34 cellular contexts compared by ENCODE assay signal in genomic region chr2:189700681-189701080, GRCh38. TPM values are rescaled to one million over a fixed set of nuclear protein-coding genes. Genes with fewer than 3 reads are reported as not detected.
DNase-seq lines count a peak whose midpoint lies in the region; ATAC-seq, FAIRE-seq and TF ChIP-seq lines count a peak whose summit lies in the region.
"Had no signal": no experiment of that assay in that cellular context is flagged by ENCODE, and none has a peak within 500 bp of the region (broad histone marks: within the 10 kb centered on the region; RNA-seq: fewer than 3 reads in every experiment).

No MANE protein-coding gene starts in this region.

- H3K9ac ChIP-seq in K562 (ENCODE audit: insufficient read depth in 1 of 2, low read depth in 2 of 2, low read length in 2 of 2), result no peak overlapping the region
- H3K9ac ChIP-seq: BLaER1; BLaER1 treated with 17β-estradiol and CSF1 and Interleukin-3, amounts not matched to agents 10 nM and 100 nM had no signal

- FAIRE-seq in K562 (lab: Jason Lieb, UNC) (no peak), pancreas (lab: Jason Lieb, UNC) (peak; percentile 17), small intestine (lab: Jason Lieb, UNC) (peak; percentile 47), GM12891 (lab: Jason Lieb, UNC) (no peak)
- FAIRE-seq: A204.1, A549 had no signal

- no peak overlapping the region for H2AFZ ChIP-seq in K562 (ENCODE audit: low read depth, low read length)

- TF ChIP-seq POLR2A in K562 (conservative IDR thresholded peaks at IDR 0.05), result no peak
- TF ChIP-seq POLR2A in GM12891 (IDR thresholded peaks at IDR 0.05; ENCODE audit: low read depth, low read length), result no peak

- DNase-seq in K562 (ENCODE audit: extremely low read depth in 1 of 4, low spot score in 3 of 4) (no peak), pancreas (no peak), small intestine (no peak), ecto neural progenitor cell (ENCODE audit: low spot score) (no peak), GM12891 (ENCODE audit: insufficient read length, low spot score) (no peak)
- DNase-seq: 8988T; ACHN; AML-193; BE2C; C1 segment of cervical spinal cord; Caco-2; Calu3; CD4-positive, alpha-beta memory T cell; CD4-positive, alpha-beta T cell; CD4-positive, CD25-positive, alpha-beta regulatory T cell; CD8-positive, alpha-beta memory T cell; CD8-positive, alpha-beta T cell; COR-L47; DMS 273 treated with DMSO at 0.1 percent for 48 hours; DMS153; DMS53; DMS79; DMS79 treated with DMSO at 0.1 percent for 48 hours; DND-41; EL had no signal

- H3K4me1 ChIP-seq in HEK293 (ENCODE audit: control insufficient read depth, insufficient read depth, low read length) (no peaks in the 10 kb centered on the region), K562 (replicated peaks in 1 of 2; ENCODE audit: control insufficient read depth in 2 of 2, insufficient read depth in 2 of 2, low read length in 2 of 2) (no peaks in the 10 kb centered on the region; a peak in 3 of 5 replicates), pancreas (no peaks in the 10 kb centered on the region), small intestine (ENCODE audit: control insufficient read depth in 2 of 2, insufficient read depth in 1 of 2, low read depth in 1 of 2, low read length in 1 of 2) (no peaks in the 10 kb centered on the region)
- H3K4me1 ChIP-seq: A549; BE2C; BLaER1; BLaER1 treated with 17β-estradiol and CSF1 and Interleukin-3, amounts not matched to agents 10 nM and 100 nM; Caco-2 had no signal

- no peak overlapping the region for H3K4me2 ChIP-seq in K562 (ENCODE audit: insufficient read depth, low read length)
- H3K4me2 ChIP-seq: A549; BLaER1; BLaER1 treated with 17β-estradiol and CSF1 and Interleukin-3, amounts not matched to agents 10 nM and 100 nM had no signal

- no peaks in the 10 kb centered on the region for H3K9me1 ChIP-seq in K562 (ENCODE audit: control insufficient read depth, insufficient read depth, low read length)

- H4K20me1 ChIP-seq in K562 (replicated peaks; ENCODE audit: control insufficient read depth, insufficient read depth, low read length), result no peaks in the 10 kb centered on the region
- H4K20me1 ChIP-seq: BLaER1; BLaER1 treated with 17β-estradiol and CSF1 and Interleukin-3, amounts not matched to agents 10 nM and 100 nM had no signal

- BruUV-seq in K562 (replicated peaks; lab: Mats Ljungman, UMichigan), result no TSS peak

- H3K9me3 ChIP-seq in HEK293 (ENCODE audit: control insufficient read depth, insufficient read depth, low read depth, low read length) (no peaks in the 10 kb centered on the region), K562 (replicated peaks; ENCODE audit: control insufficient read depth, insufficient read depth, low read depth, low read length) (no peaks in the 10 kb centered on the region), pancreas (no peaks in the 10 kb centered on the region), small intestine (ENCODE audit: control insufficient read depth, low read depth) (no peaks in the 10 kb centered on the region)
- H3K9me3 ChIP-seq: A549; BE2C; BLaER1; BLaER1 treated with 17β-estradiol and CSF1 and Interleukin-3, amounts not matched to agents 10 nM and 100 nM; Caco-2 had no signal

- no peak for TF ChIP-seq EP300 in K562 (IDR thresholded peaks at IDR 0.05; ENCODE audit: low read length)

- in situ Hi-C loops in K562 (cut with MboI), result no loop called here

- H3K27me3 ChIP-seq in K562 (ENCODE audit: control insufficient read depth in 2 of 2, insufficient read depth in 2 of 2, low read length in 2 of 2) (no peaks in the 10 kb centered on the region), pancreas (no peaks in the 10 kb centered on the region), small intestine (ENCODE audit: control insufficient read depth in 2 of 2, insufficient read depth in 2 of 2, low read length in 2 of 2) (no peaks in the 10 kb centered on the region)
- H3K27me3 ChIP-seq: BE2C; BLaER1; BLaER1 treated with 17β-estradiol and CSF1 and Interleukin-3, amounts not matched to agents 10 nM and 100 nM had no signal

- POLR2A ChIA-PET in HEK293 (lab: Yijun Ruan, JAX), result no interaction called here
- POLR2A ChIA-PET in K562 (lab: Yijun Ruan, JAX), result no interaction called here

- CTCF ChIA-PET in HEK293 (lab: Yijun Ruan, JAX), result interaction anchor here (0.5 to 2.2 kb wide), 9 partner anchors 10 to 1712 kb away, joined by 3 to 9 read pairs (median 3); no protein-coding TSS in a partner anchor
- CTCF ChIA-PET in K562 (lab: Yijun Ruan, JAX; ENCODE audit: low intra/inter-chr PET ratio), result no interaction called here

- no peak for TF ChIP-seq RAD21 in K562 (CRISPR knock-in tag; conservative IDR thresholded peaks at IDR 0.05 in 1 of 2, IDR thresholded peaks at IDR 0.05 in 1 of 2)

- intact Hi-C loops in K562 (cut with micrococcal nuclease), result no loop called here
- intact Hi-C loops in pancreas (cut with DNase I), result no loop called here

- H3K4me3 ChIP-seq in HEK293 (ENCODE audit: low read depth, low read length) (no peak overlapping the region), K562 (no peak overlapping the region), pancreas (no peak overlapping the region), small intestine (ENCODE audit: low read depth in 1 of 2, low read length in 2 of 2) (no peak overlapping the region)
- H3K4me3 ChIP-seq: A549; BLaER1; BLaER1 treated with 17β-estradiol and CSF1 and Interleukin-3, amounts not matched to agents 10 nM and 100 nM had no signal

- 50% methylated on average over 2 of the region's 2 CpGs for WGBS in K562 (ENCODE audit: insufficient coverage, low coverage, missing lambda C conversion rate)
- WGBS in pancreas, 2 donors, result 42 to 50% methylated on average over 2 of the region's 2 CpGs
- 44 to 48% (median 47%) methylated on average over 2 of the region's 2 CpGs for WGBS in small intestine, 3 donors

- no peak for ATAC-seq in K562
- ATAC-seq in pancreas, result no peak
- ATAC-seq in HG03378 (IDR thresholded peaks at IDR 0.05; ENCODE audit: unreplicated experiment), result no peak
- ATAC-seq in HG02870 (IDR thresholded peaks at IDR 0.05; ENCODE audit: unreplicated experiment), result no peak
- ATAC-seq: A549; CD8-positive, alpha-beta T cell had no signal

- H3K27ac ChIP-seq in HEK293 (ENCODE audit: extremely low read depth, low read depth, low read length) (no peak overlapping the region), K562 (ENCODE audit: extremely low read depth, low read depth, low read length) (no peak overlapping the region), pancreas (no peak overlapping the region), small intestine (ENCODE audit: low read depth in 1 of 2, low read length in 1 of 2) (no peak overlapping the region)
- H3K27ac ChIP-seq: 22Rv1; A549; BLaER1; BLaER1 treated with 17β-estradiol and CSF1 and Interleukin-3, amounts not matched to agents 10 nM and 100 nM; C4-2B had no signal

- H3K79me2 ChIP-seq in K562 (ENCODE audit: control insufficient read depth, insufficient read depth, low read length), result no peaks in the 10 kb centered on the region

- TF ChIP-seq CTCF in HEK293 (tag by site-specific recombination; IDR thresholded peaks at IDR 0.05), result no peak
- TF ChIP-seq CTCF in K562 (IDR thresholded peaks at IDR 0.05 in 2 of 3, conservative IDR thresholded peaks at IDR 0.05 in 1 of 3; ENCODE audit: insufficient read depth in 2 of 3, low read depth in 1 of 3, low read length in 3 of 3), result no peak
- no peak for TF ChIP-seq CTCF in pancreas (IDR thresholded peaks at IDR 0.05)

- H3K36me3 ChIP-seq in HEK293 (ENCODE audit: control insufficient read depth in 2 of 2, insufficient read depth in 1 of 2, low read length in 2 of 2) (no peaks in the 10 kb centered on the region; a peak in 1 of 3 replicates), K562 (ENCODE audit: control insufficient read depth, insufficient read depth, low read length) (no peaks in the 10 kb centered on the region), pancreas (peaks cover 0 to 4% (median 0%) of the 10 kb centered on the region in 3 donors), small intestine (ENCODE audit: control insufficient read depth in 2 of 2, insufficient read depth in 2 of 2, low read length in 2 of 2) (no peaks in the 10 kb centered on the region)
- H3K36me3 ChIP-seq: BE2C, BLaER1 had no signal

RNA-seq across cellular contexts. Expression of gene ANKAR, which starts 26.2 kb away (rescaled TPM):
- 1.1 and 1.5 TPM in 2 replicates for total RNA-seq in K562 (2011; cell fraction: chromatin; rRNA removed; ENCODE audit: low replicate concordance)
- total RNA-seq in K562 (2011; cell fraction: nucleolus; rRNA removed), result 0.33 and 0.39 TPM in 2 replicates
- total RNA-seq in K562 (2011; cell fraction: nucleoplasm; rRNA removed), result 1.2 and 1.8 TPM in 2 replicates
- total RNA-seq in K562 (2014; rRNA removed) (0.14 and 0.29 TPM in 2 replicates), K562 (2014; rRNA removed; fragmentation: Illumina TruSeq; extraction: Trizol) (0.44 and 0.73 TPM in 2 replicates), K562 (2015; rRNA removed; fragmentation: Illumina TruSeq; extraction: Trizol) (0.51 and 0.68 TPM in 2 replicates), K562 (2021) (0.49 and 0.74 TPM in 2 replicates), pancreas (1 to 10 TPM; 4.0 to 8.9 (median 6.3) TPM)
- polyA plus RNA-seq in K562 (2011; rRNA removed) (0.47 and 0.52 TPM in 2 replicates), K562 (2014; fragmentation: Illumina TruSeq; extraction: Trizol) (0.21 and 0.60 TPM in 2 replicates), K562 (2014; fragmentation: Nextera tagmentation; extraction: Ambion mirVana) (under 1 TPM; 0.27 to 0.39 TPM), K562 (2014; rRNA removed) (0.04 and 0.23 TPM in 2 replicates), pancreas (1 to 10 TPM; 3.1 to 4.7 TPM), small intestine (1 to 10 TPM in 1 of 3 donors, under 1 TPM in 2; 0.45 to 1.5 (median 0.81) TPM)
- polyA plus RNA-seq in K562 (2011; cell fraction: cytosol; rRNA removed), result 0.06 and 0.07 TPM in 2 replicates
- polyA plus RNA-seq in K562 (2011; cell fraction: nucleus; rRNA removed), result 0.41 and 0.59 TPM in 2 replicates
- 0.22 and 0.58 TPM in 2 replicates for polyA plus RNA-seq in K562 (2012)
- 1.2 and 1.6 TPM in 2 replicates for polyA minus RNA-seq in K562 (2011; rRNA and poly(A)+ RNA removed)
- 0.57 TPM in 1 of 2 replicates, not detected in the other for polyA minus RNA-seq in K562 (2011; cell fraction: cytosol; rRNA and poly(A)+ RNA removed)
- 0.54 and 1.6 TPM in 2 replicates for polyA minus RNA-seq in K562 (2011; cell fraction: nucleus; rRNA and poly(A)+ RNA removed)
- polyA plus RNA-seq in GM12891 (2012; ENCODE audit: low read depth, missing spikeins), result 0.96 TPM

RNA-seq across cellular contexts. Expression of gene ASNSD1, which starts 39.4 kb away (rescaled TPM):
- 9.2 and 28.4 TPM in 2 replicates for total RNA-seq in K562 (2011; cell fraction: chromatin; rRNA removed; ENCODE audit: low replicate concordance)
- 6.0 and 7.0 TPM in 2 replicates for total RNA-seq in K562 (2011; cell fraction: nucleolus; rRNA removed)
- total RNA-seq in K562 (2011; cell fraction: nucleoplasm; rRNA removed), result 10.2 and 10.3 TPM in 2 replicates
- total RNA-seq in K562 (2014; rRNA removed) (25.1 and 26.9 TPM in 2 replicates), K562 (2014; rRNA removed; fragmentation: Illumina TruSeq; extraction: Trizol) (41.2 and 47.2 TPM in 2 replicates), K562 (2015; rRNA removed; fragmentation: Illumina TruSeq; extraction: Trizol) (40.1 and 40.5 TPM in 2 replicates), K562 (2021) (23.9 and 27.0 TPM in 2 replicates), pancreas (10 to 100 TPM; 12.6 to 16.2 (median 15.5) TPM)
- polyA plus RNA-seq in K562 (2011; rRNA removed) (19.1 and 31.7 TPM in 2 replicates), K562 (2014; fragmentation: Illumina TruSeq; extraction: Trizol) (33.6 and 46.5 TPM in 2 replicates), K562 (2014; fragmentation: Nextera tagmentation; extraction: Ambion mirVana) (10 to 100 TPM; 38.3 to 56.4 TPM), K562 (2014; rRNA removed) (28.4 and 30.3 TPM in 2 replicates), pancreas (10 to 100 TPM; 14.0 to 22.8 TPM), small intestine (10 to 100 TPM; 27.5 to 38.2 (median 32.4) TPM)
- 3.4 and 9.2 TPM in 2 replicates for polyA plus RNA-seq in K562 (2011; cell fraction: cytosol; rRNA removed)
- 5.1 and 7.2 TPM in 2 replicates for polyA plus RNA-seq in K562 (2011; cell fraction: nucleus; rRNA removed)
- polyA plus RNA-seq in K562 (2012), result 17.7 and 21.5 TPM in 2 replicates
- polyA minus RNA-seq in K562 (2011; rRNA and poly(A)+ RNA removed), result 40.6 and 40.8 TPM in 2 replicates
- 32.7 and 48.7 TPM in 2 replicates for polyA minus RNA-seq in K562 (2011; cell fraction: cytosol; rRNA and poly(A)+ RNA removed)
- polyA minus RNA-seq in K562 (2011; cell fraction: nucleus; rRNA and poly(A)+ RNA removed), result 7.0 and 13.2 TPM in 2 replicates
- polyA plus RNA-seq in GM12891 (2012; ENCODE audit: low read depth, missing spikeins), result 34.6 TPM

Comparison
In these comparisons a context has a peak if more than half of its experiments do, and no peak if none do; other contexts are left out.
1. Of the 44 proteins assayed by ChIP-seq in both K562 and HEK293: peak only in K562: none; only in HEK293: none; in both: ZNF146; in neither: 43.